ENCODE assay signal across 8 cellular contexts in the genomic region with DNA sequence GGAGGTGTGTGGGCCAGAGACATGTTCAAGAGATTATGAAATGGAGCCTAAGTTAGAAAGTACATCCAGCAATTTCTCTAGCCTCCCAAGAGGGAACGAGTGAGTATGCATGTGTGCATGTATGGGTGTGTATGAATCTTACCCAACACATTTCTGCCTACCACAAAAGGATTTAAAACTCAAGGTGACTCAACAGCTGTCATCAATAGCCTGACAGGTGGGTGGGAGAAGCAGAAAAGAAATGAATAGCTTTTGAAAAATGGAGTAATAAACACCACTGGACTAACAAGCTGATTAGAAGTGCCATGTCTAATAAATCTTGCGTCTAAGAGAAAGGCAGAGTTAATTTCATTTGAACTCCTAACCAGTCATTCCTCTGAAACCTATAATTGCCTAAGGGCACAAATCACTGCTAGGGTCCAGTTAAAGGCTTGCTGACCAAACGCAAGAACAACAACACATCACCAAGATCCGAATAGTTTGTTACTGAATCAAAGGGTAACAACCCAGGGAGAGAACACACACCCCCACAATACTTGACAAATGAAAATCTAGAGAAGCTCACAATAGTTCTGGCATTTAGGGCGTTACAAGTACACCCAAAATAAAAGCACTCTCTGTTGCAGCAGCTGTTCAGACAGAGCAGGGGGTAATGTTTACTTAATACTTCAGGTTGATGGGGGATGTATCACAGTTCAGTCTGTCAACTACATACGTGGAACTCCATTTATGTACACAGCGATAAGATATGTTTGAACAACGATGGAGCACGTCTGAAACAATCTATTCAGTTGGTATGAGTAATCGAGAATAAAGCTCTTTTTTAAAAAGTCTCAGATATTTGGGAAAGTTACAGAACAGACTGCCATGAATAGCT. TPM values are rescaled to one million over a fixed set of nuclear protein-coding genes. Genes with fewer than 3 reads are reported as not detected.
A peak's percentile ranks its signal among the peaks of the same experiment; 100 is the strongest.
DNase-seq lines count a peak whose midpoint lies in the region; TF ChIP-seq lines count a peak whose summit lies in the region.

No MANE protein-coding gene starts in this region.

- peak overlapping the region; percentile 88 for H3K4me2 ChIP-seq in osteoblast (ENCODE audit: insufficient read depth, low read length)

- peaks cover 52% of the 10 kb centered on the region for H3K79me2 ChIP-seq in osteoblast (ENCODE audit: insufficient read depth, low read length)

- peak overlapping the region; percentile 86 for H3K27ac Mint-ChIP-seq in activated CD4-positive, alpha-beta T cell treated with anti-CD3 and anti-CD28 coated beads, Interleukin-2, amount 10 ng/mL, durations not matched to agents 7 days and 5 days

- H3K27me3 ChIP-seq in dorsolateral prefrontal cortex (no peaks in the 10 kb centered on the region), osteoblast (ENCODE audit: insufficient read depth, low read length) (no peaks in the 10 kb centered on the region)

- intact Hi-C loops in dorsolateral prefrontal cortex (cut with DNase I) = loop anchor here (5.0 to 10.0 kb wide), 2 partner anchors 281 to 364 kb away; a partner anchor contains a TSS

- peaks cover 21% of the 10 kb centered on the region for H3K36me3 ChIP-seq in osteoblast (ENCODE audit: insufficient read depth, low read length)

- peaks cover 42% of the 10 kb centered on the region for H3K4me1 Mint-ChIP-seq in activated CD4-positive, alpha-beta T cell treated with anti-CD3 and anti-CD28 coated beads, Interleukin-2, amount 10 ng/mL, durations not matched to agents 7 days and 5 days

- H4K20me1 ChIP-seq in osteoblast (ENCODE audit: insufficient read depth, low read length) = peaks cover 37% of the 10 kb centered on the region

- no peaks in the 10 kb centered on the region for H3K9me3 Mint-ChIP-seq in activated CD4-positive, alpha-beta T cell treated with anti-CD3 and anti-CD28 coated beads, Interleukin-2, amount 10 ng/mL, durations not matched to agents 7 days and 5 days

- no peak for TF ChIP-seq CTCF in dorsolateral prefrontal cortex (IDR thresholded peaks at IDR 0.05 in 54 of 56, conservative IDR thresholded peaks at IDR 0.05 in 2 of 56; ENCODE audit: low read depth in 1 of 56, partially characterized antibody in 56 of 56)
- TF ChIP-seq CTCF in osteoblast (IDR thresholded peaks at IDR 0.05; ENCODE audit: extremely low read depth, low read depth, low read length) = no peak

- no peaks in the 10 kb centered on the region for H3K9me3 ChIP-seq in osteoblast (ENCODE audit: low read depth, low read length)

- H2AFZ ChIP-seq in osteoblast (ENCODE audit: low read length) = peak overlapping the region; percentile 15

- H3K27me3 Mint-ChIP-seq in activated CD4-positive, alpha-beta T cell treated with anti-CD3 and anti-CD28 coated beads, Interleukin-2, amount 10 ng/mL, durations not matched to agents 7 days and 5 days = no peaks in the 10 kb centered on the region

- peak overlapping the region; percentile 97 for H3K4me3 Mint-ChIP-seq in activated CD4-positive, alpha-beta T cell treated with anti-CD3 and anti-CD28 coated beads, Interleukin-2, amount 10 ng/mL, durations not matched to agents 7 days and 5 days

- POLR2A ChIA-PET in activated CD4-positive, alpha-beta T cell treated with anti-CD3 and anti-CD28 coated beads, Interleukin-2, amount 10 ng/mL, durations not matched to agents 7 days and 5 days (lab: Charles Lee) = no interaction called here

- DNase-seq in activated CD4-positive, alpha-beta T cell treated with anti-CD3 and anti-CD28 coated beads, Interleukin-2, amount 10 ng/mL, durations not matched to agents 7 days and 5 days = no peak
- DNase-seq in activated CD4-positive, alpha-beta T cell treated with anti-CD3 and anti-CD28 coated beads for 4 hours = no peak
- peak; percentile 99 for DNase-seq in NCI-H510A treated with DMSO at 0.1 percent for 48 hours (lab: John Stamatoyannopoulos, UW)
- no peak for DNase-seq in dorsolateral prefrontal cortex
- peak; percentile 90 for DNase-seq in osteoblast (ENCODE audit: insufficient read length, low spot score, missing footprints)
- no peak for DNase-seq in hippocampal formation (lab: John Stamatoyannopoulos, UW)
- DNase-seq in substantia nigra (lab: John Stamatoyannopoulos, UW) = no peak
- no peak for DNase-seq in islet precursor cell

- CTCF ChIA-PET in activated CD4-positive, alpha-beta T cell treated with anti-CD3 and anti-CD28 coated beads, Interleukin-2, amount 10 ng/mL, durations not matched to agents 7 days and 5 days (lab: Charles Lee) = interaction anchor here (1.0 to 2.4 kb wide), 6 partner anchors 9 to 112 kb away, joined by 3 to 7 read pairs (median 4); no protein-coding TSS in a partner anchor

- H3K4me1 ChIP-seq in osteoblast (ENCODE audit: insufficient read depth, low read length) = peaks cover 38% of the 10 kb centered on the region

- peak overlapping the region in 28 of 59 donors; percentile 7 to 100 (median 98) for H3K27ac ChIP-seq in dorsolateral prefrontal cortex
- H3K27ac ChIP-seq in osteoblast (ENCODE audit: low read depth, low read length) = peak overlapping the region; percentile 80
- H3K27ac ChIP-seq in substantia nigra (ENCODE audit: low read depth, low read length, poor library complexity, severe bottlenecking) = no peak overlapping the region

- H3K4me3 ChIP-seq in dorsolateral prefrontal cortex (peak overlapping the region; percentile 76 to 100 (median 96)), osteoblast (ENCODE audit: insufficient read depth, low read length) (peak overlapping the region; percentile 80)

- peaks cover 22% of the 10 kb centered on the region for H3K36me3 Mint-ChIP-seq in activated CD4-positive, alpha-beta T cell treated with anti-CD3 and anti-CD28 coated beads, Interleukin-2, amount 10 ng/mL, durations not matched to agents 7 days and 5 days (ENCODE audit: low read depth)

RNA-seq across cellular contexts. Expression of a gene that starts 1.4 kb away (rescaled TPM):
- 10 to 100 TPM; 37.6 to 46.3 TPM for total RNA-seq in activated CD4-positive, alpha-beta T cell treated with anti-CD3 and anti-CD28 coated beads, Interleukin-2, amount 10 ng/mL, durations not matched to agents 7 days and 5 days
- total RNA-seq in dorsolateral prefrontal cortex = 100 to 1,000 TPM in 10 of 120 experiments, 10 to 100 TPM in 110; 66.0 to 125 (median 85.3) TPM
- 44.9 and 48.9 TPM in 2 replicates for total RNA-seq in osteoblast

RNA-seq across cellular contexts. Expression of a gene that starts 1.8 kb away (rescaled TPM):
- 10 to 100 TPM; 19.4 to 21.4 TPM for total RNA-seq in activated CD4-positive, alpha-beta T cell treated with anti-CD3 and anti-CD28 coated beads, Interleukin-2, amount 10 ng/mL, durations not matched to agents 7 days and 5 days
- total RNA-seq in dorsolateral prefrontal cortex (100 to 1,000 TPM; 209 to 881 (median 618) TPM), osteoblast (25.9 and 30.0 TPM in 2 replicates)

RNA-seq across cellular contexts. Expression of a gene that starts 17.3 kb away (rescaled TPM):
- under 1 TPM; 0.42 to 0.65 TPM for total RNA-seq in activated CD4-positive, alpha-beta T cell treated with anti-CD3 and anti-CD28 coated beads, Interleukin-2, amount 10 ng/mL, durations not matched to agents 7 days and 5 days
- 10 to 100 TPM in 48 of 120 experiments, 1 to 10 TPM in 72; 2.8 to 21.5 (median 9.1) TPM for total RNA-seq in dorsolateral prefrontal cortex
- total RNA-seq in osteoblast = under 0.01 and 0.29 TPM in 2 replicates

Comparison
In these comparisons a context has a peak if more than half of its experiments do, and no peak if none do; other contexts are left out.
1. DNase-seq: peak in NCI-H510A treated with DMSO at 0.1 percent for 48 hours (single experiment) and osteoblast (single experiment); none in activated CD4-positive, alpha-beta T cell treated with anti-CD3 and anti-CD28 coated beads, Interleukin-2, amount 10 ng/mL, durations not matched to agents 7 days and 5 days (single experiment), activated CD4-positive, alpha-beta T cell treated with anti-CD3 and anti-CD28 coated beads for 4 hours (0 of 2), dorsolateral prefrontal cortex (0 of 10), hippocampal formation (0 of 2), substantia nigra (0 of 49) and islet precursor cell (single experiment).